8 cellular contexts compared by ENCODE assay signal in the genomic region with DNA sequence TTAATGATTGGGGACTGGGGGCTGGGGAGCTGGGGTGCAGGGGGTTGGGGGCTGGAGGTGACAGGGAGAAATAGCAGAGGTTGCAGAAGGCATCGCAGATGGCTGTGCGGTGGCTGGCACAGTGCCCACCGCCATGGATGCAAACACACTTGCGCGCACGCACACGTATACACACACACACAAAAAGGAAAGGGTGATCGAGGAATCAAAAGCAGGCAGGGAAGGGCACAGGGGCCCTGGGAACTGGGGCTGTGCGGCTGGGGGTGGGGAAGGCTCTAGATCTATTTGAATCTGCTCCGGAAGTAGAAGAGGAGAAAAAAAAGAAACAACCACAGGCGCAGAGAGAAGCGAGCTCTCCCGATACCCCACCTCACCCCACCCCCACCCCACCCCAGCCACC. TPM values are rescaled to one million over a fixed set of nuclear protein-coding genes. Genes with fewer than 3 reads are reported as not detected.
DNase-seq lines count a peak whose midpoint lies in the region; ATAC-seq, FAIRE-seq and TF ChIP-seq lines count a peak whose summit lies in the region.
"Had no signal": no experiment of that assay in that cellular context is flagged by ENCODE, and none has a peak within 500 bp of the region (broad histone marks: within the 10 kb centered on the region; RNA-seq: fewer than 3 reads in every experiment).

No MANE protein-coding gene starts in this region.

- no peaks in the 10 kb centered on the region for H3K9me3 Mint-ChIP-seq in activated naive CD4-positive, alpha-beta T cell treated with anti-CD3 and anti-CD28 coated beads, Interleukin-2, amount 10 ng/mL, durations not matched to agents 7 days and 5 days
- H3K9me3 Mint-ChIP-seq: IgD-negative memory B cell had no signal

- CTCF ChIA-PET in activated naive CD4-positive, alpha-beta T cell treated with anti-CD3 and anti-CD28 coated beads, Interleukin-2, amount 10 ng/mL, durations not matched to agents 7 days and 5 days (lab: Charles Lee), result interaction anchor here (1.5 to 2.1 kb wide), 2 partner anchors 34 to 48 kb away, joined by 4 to 6 read pairs; no protein-coding TSS in a partner anchor

- no peak for FAIRE-seq in GM12892 (lab: Jason Lieb, UNC)

- peaks cover 10% of the 10 kb centered on the region for H3K27me3 Mint-ChIP-seq in activated naive CD4-positive, alpha-beta T cell treated with anti-CD3 and anti-CD28 coated beads, Interleukin-2, amount 10 ng/mL, durations not matched to agents 7 days and 5 days
- H3K27me3 Mint-ChIP-seq: IgD-negative memory B cell had no signal

- no peak for TF ChIP-seq POLR2A in GM12892 (IDR thresholded peaks at IDR 0.05; ENCODE audit: low read depth, low read length)

- DNase-seq in GM19238 (ENCODE audit: insufficient read length, low spot score) (peak; percentile 31), NCI-H2196 (lab: John Stamatoyannopoulos, UW; ENCODE audit: unreplicated experiment) (peak; percentile 52), putamen (ENCODE audit: low spot score) (peak; percentile 52), GM12892 (ENCODE audit: insufficient read length) (no peak)
- DNase-seq in activated naive CD4-positive, alpha-beta T cell treated with anti-CD3 and anti-CD28 coated beads, Interleukin-2, amount 10 ng/mL, durations not matched to agents 7 days and 5 days, result peak; percentile 34

- H3K36me3 Mint-ChIP-seq in activated naive CD4-positive, alpha-beta T cell treated with anti-CD3 and anti-CD28 coated beads, Interleukin-2, amount 10 ng/mL, durations not matched to agents 7 days and 5 days, result no peaks in the 10 kb centered on the region

- peak overlapping the region; percentile 29 for H3K27ac Mint-ChIP-seq in activated naive CD4-positive, alpha-beta T cell treated with anti-CD3 and anti-CD28 coated beads, Interleukin-2, amount 10 ng/mL, durations not matched to agents 7 days and 5 days
- H3K27ac Mint-ChIP-seq: IgD-negative memory B cell had no signal

- ATAC-seq in GM21515 (IDR thresholded peaks at IDR 0.05; ENCODE audit: unreplicated experiment) (no peak), HG02885 (IDR thresholded peaks at IDR 0.05; ENCODE audit: poor library complexity, unreplicated experiment) (no peak)

- peaks cover 9% of the 10 kb centered on the region for H3K4me1 Mint-ChIP-seq in activated naive CD4-positive, alpha-beta T cell treated with anti-CD3 and anti-CD28 coated beads, Interleukin-2, amount 10 ng/mL, durations not matched to agents 7 days and 5 days
- H3K4me1 Mint-ChIP-seq: IgD-negative memory B cell had no signal

- H3K4me3 Mint-ChIP-seq in activated naive CD4-positive, alpha-beta T cell treated with anti-CD3 and anti-CD28 coated beads, Interleukin-2, amount 10 ng/mL, durations not matched to agents 7 days and 5 days, result peak overlapping the region; percentile 59

RNA-seq across cellular contexts. Expression of a gene that starts 39.4 kb away (rescaled TPM):
- polyA plus RNA-seq in GM12892 (2012; ENCODE audit: missing spikeins), result 0.93 TPM

RNA-seq across cellular contexts. Expression of a gene that starts 42.7 kb away (rescaled TPM):
- polyA plus RNA-seq in GM12892 (2012; ENCODE audit: missing spikeins), result 48.5 TPM

RNA-seq across cellular contexts. Expression of a gene that starts 43.9 kb away (rescaled TPM):
- 8.4 TPM for polyA plus RNA-seq in GM12892 (2012; ENCODE audit: missing spikeins)

RNA-seq across cellular contexts. Expression of a gene that starts 55.4 kb away (rescaled TPM):
- 84.2 TPM for polyA plus RNA-seq in GM12892 (2012; ENCODE audit: missing spikeins)
